Comparison of ENCODE assay signal across 8 cellular contexts in the genomic region with DNA sequence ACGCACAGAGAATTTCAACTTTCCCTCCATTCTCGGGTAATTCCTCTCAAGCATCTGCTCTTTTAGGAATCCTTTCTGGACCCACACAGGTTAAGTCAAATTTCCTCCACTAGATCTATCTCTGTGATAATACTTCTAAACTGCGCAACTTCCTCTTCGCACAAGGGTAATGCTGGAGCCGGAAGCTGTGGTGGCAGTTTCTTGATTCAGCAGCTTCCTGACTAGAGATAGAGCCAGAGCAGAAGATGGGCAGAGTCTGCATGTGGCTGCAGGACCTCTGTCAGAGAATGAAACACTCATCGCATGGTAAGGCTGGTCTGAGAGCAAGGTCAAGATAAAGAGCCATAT. TPM values are rescaled to one million over a fixed set of nuclear protein-coding genes. Genes with fewer than 3 reads are reported as not detected.
A peak's percentile ranks its signal among the peaks of the same experiment; 100 is the strongest.
DNase-seq lines count a peak whose midpoint lies in the region; ATAC-seq and TF ChIP-seq lines count a peak whose summit lies in the region.

No MANE protein-coding gene starts in this region.

- peak overlapping the region; percentile 88 for H3K4me3 Mint-ChIP-seq in activated CD4-positive, alpha-beta T cell treated with anti-CD3 and anti-CD28 coated beads, Interleukin-2, amount 10 ng/mL, durations not matched to agents 7 days and 5 days

- CTCF ChIA-PET in activated CD4-positive, alpha-beta T cell treated with anti-CD3 and anti-CD28 coated beads, Interleukin-2, amount 10 ng/mL, durations not matched to agents 7 days and 5 days (lab: Charles Lee): interaction anchor here (0.6 to 4.7 kb wide), 7 partner anchors 9 to 84 kb away, joined by 3 to 34 read pairs (median 4); no protein-coding TSS in a partner anchor

- intact Hi-C loops in Right ventricle myocardium inferior (cut with DNase I): no loop called here
- intact Hi-C loops in cardiac septum (cut with DNase I): no loop called here

- peaks cover 21% of the 10 kb centered on the region for H3K36me3 Mint-ChIP-seq in activated CD4-positive, alpha-beta T cell treated with anti-CD3 and anti-CD28 coated beads, Interleukin-2, amount 10 ng/mL, durations not matched to agents 7 days and 5 days (ENCODE audit: low read depth)

- H3K27me3 ChIP-seq in right atrium auricular region (no peaks in the 10 kb centered on the region), BE2C (no peaks in the 10 kb centered on the region), H7 (ENCODE audit: control insufficient read depth, insufficient read depth, low read length) (no peaks in the 10 kb centered on the region)

- H3K4me1 ChIP-seq in right atrium auricular region (no peaks in the 10 kb centered on the region), BE2C (no peaks in the 10 kb centered on the region)

- H3K27ac Mint-ChIP-seq in activated CD4-positive, alpha-beta T cell treated with anti-CD3 and anti-CD28 coated beads, Interleukin-2, amount 10 ng/mL, durations not matched to agents 7 days and 5 days: peak overlapping the region; percentile 96

- ATAC-seq in Right ventricle myocardium inferior: peak; percentile 79
- ATAC-seq in HG03469 (IDR thresholded peaks at IDR 0.05; ENCODE audit: unreplicated experiment): peak; percentile 79

- H3K27me3 Mint-ChIP-seq in activated CD4-positive, alpha-beta T cell treated with anti-CD3 and anti-CD28 coated beads, Interleukin-2, amount 10 ng/mL, durations not matched to agents 7 days and 5 days: no peaks in the 10 kb centered on the region

- H3K9me3 Mint-ChIP-seq in activated CD4-positive, alpha-beta T cell treated with anti-CD3 and anti-CD28 coated beads, Interleukin-2, amount 10 ng/mL, durations not matched to agents 7 days and 5 days: peaks cover 5% of the 10 kb centered on the region

- peak overlapping the region in 1 of 2 donors; percentile 29 for H3K27ac ChIP-seq in right atrium auricular region

- TF ChIP-seq CTCF in right atrium auricular region (IDR thresholded peaks at IDR 0.05) (no peak), BE2C (IDR thresholded peaks at IDR 0.05; ENCODE audit: low read depth, low read length) (no peak)

- no peaks in the 10 kb centered on the region for H3K36me3 ChIP-seq in right atrium auricular region
- no peaks in the 10 kb centered on the region for H3K36me3 ChIP-seq in BE2C
- no peaks in the 10 kb centered on the region for H3K36me3 ChIP-seq in H7 (replicated peaks; ENCODE audit: control insufficient read depth, insufficient read depth, low read length)

- H3K4me3 ChIP-seq in right atrium auricular region (no peak overlapping the region), BE2C (ENCODE audit: low read depth, low read length) (no peak overlapping the region), H7 (ENCODE audit: insufficient read depth, low read depth, low read length) (no peak overlapping the region)

- DNase-seq in Right ventricle myocardium inferior (ENCODE audit: missing footprints): peak; percentile 84
- DNase-seq in right atrium auricular region (ENCODE audit: low spot score): no peak
- DNase-seq in activated CD4-positive, alpha-beta T cell treated with anti-CD3 and anti-CD28 coated beads, Interleukin-2, amount 10 ng/mL, durations not matched to agents 7 days and 5 days: peak; percentile 87
- DNase-seq in cardiac septum (ENCODE audit: low spot score): peak; percentile 90
- DNase-seq in stimulated activated CD8-positive, alpha-beta memory T cell treated with anti-CD3 and anti-CD28 coated beads, Interleukin-15, amount 100 ng/mL, for 1 hour (ENCODE audit: low read depth): peak; percentile 56
- DNase-seq in BE2C: no peak
- no peak for DNase-seq in H7

- H3K9me3 ChIP-seq in right atrium auricular region: no peaks in the 10 kb centered on the region
- H3K9me3 ChIP-seq in BE2C: no peaks in the 10 kb centered on the region

- peaks cover 76% of the 10 kb centered on the region for H3K4me1 Mint-ChIP-seq in activated CD4-positive, alpha-beta T cell treated with anti-CD3 and anti-CD28 coated beads, Interleukin-2, amount 10 ng/mL, durations not matched to agents 7 days and 5 days

- POLR2A ChIA-PET in activated CD4-positive, alpha-beta T cell treated with anti-CD3 and anti-CD28 coated beads, Interleukin-2, amount 10 ng/mL, durations not matched to agents 7 days and 5 days (lab: Charles Lee): interaction anchor here (0.6 to 0.7 kb wide), 3 partner anchors 10 to 1689 kb away, joined by 3 to 9 read pairs (median 4); no protein-coding TSS in a partner anchor

RNA-seq across cellular contexts. Expression of a gene that starts 11.1 kb away (rescaled TPM):
- 11.6 TPM for total RNA-seq in Right ventricle myocardium inferior
- total RNA-seq in right atrium auricular region: 10 to 100 TPM; 13.5 to 15.0 TPM
- 100 to 1,000 TPM; 145 TPM for total RNA-seq in activated CD4-positive, alpha-beta T cell treated with anti-CD3 and anti-CD28 coated beads, Interleukin-2, amount 10 ng/mL, durations not matched to agents 7 days and 5 days
- 8.6 TPM for total RNA-seq in cardiac septum
- 9.1 TPM for polyA plus RNA-seq in BE2C (2012; ENCODE audit: insufficient read depth, insufficient read length, low read depth)
- 25.9 and 36.6 TPM in 2 replicates for total RNA-seq in H7 (2014; rRNA removed; shearing (Covaris generic))

Comparison
In these comparisons a context has a peak if more than half of its experiments do, and no peak if none do; other contexts are left out.
1. DNase-seq: peak in Right ventricle myocardium inferior (single experiment), activated CD4-positive, alpha-beta T cell treated with anti-CD3 and anti-CD28 coated beads, Interleukin-2, amount 10 ng/mL, durations not matched to agents 7 days and 5 days (single experiment), cardiac septum (single experiment) and stimulated activated CD8-positive, alpha-beta memory T cell treated with anti-CD3 and anti-CD28 coated beads, Interleukin-15, amount 100 ng/mL, for 1 hour (single experiment); none in right atrium auricular region (single experiment), BE2C (single experiment) and H7 (single experiment).